8 cellular contexts compared by ENCODE assay signal in genomic region chr12:110072636-110073035, GRCh38. TPM values are rescaled to one million over a fixed set of nuclear protein-coding genes. Genes with fewer than 3 reads are reported as not detected.
DNase-seq lines count a peak whose midpoint lies in the region; ATAC-seq and TF ChIP-seq lines count a peak whose summit lies in the region.
"Not testable (repeated sequence)": the region's sequence is repeated elsewhere in the genome, so short reads cannot be mapped to it uniquely, and the experiment has no call there.

No MANE protein-coding gene starts in this region.

- H3K9me3 ChIP-seq in BE2C; left lung; osteoblast (ENCODE audit: low read depth, low read length): not testable (repeated sequence)

- H3K4me1 Mint-ChIP-seq in HFFc6 (ENCODE audit: low read depth) = peaks cover 12% of the 10 kb centered on the region
- H3K4me1 Mint-ChIP-seq in activated CD4-positive, alpha-beta T cell treated with anti-CD3 and anti-CD28 coated beads for 36 hours = peaks cover 31% of the 10 kb centered on the region
- H3K4me1 Mint-ChIP-seq in activated naive CD8-positive, alpha-beta T cell (ENCODE audit: low read depth) = peaks cover 30% of the 10 kb centered on the region
- peaks cover 38% of the 10 kb centered on the region for H3K4me1 Mint-ChIP-seq in dendritic cell treated with granulocyte-macrophage colony-stimulating factor and Interleukin-4, amounts not matched to agents 40 ng/mL and 50 ng/mL, for 4 days (ENCODE audit: low read depth)

- not testable (repeated sequence) for H3K4me1 ChIP-seq in BE2C; osteoblast (ENCODE audit: insufficient read depth, low read length)
- H3K4me1 ChIP-seq in left lung = peaks cover 0 to 10% of the 10 kb centered on the region in 2 donors

- POLR2A ChIA-PET in activated CD4-positive, alpha-beta T cell treated with anti-CD3 and anti-CD28 coated beads for 36 hours (lab: Charles Lee) = not testable (repeated sequence)

- H3K4me2 ChIP-seq in osteoblast (ENCODE audit: insufficient read depth, low read length) = peak overlapping the region; percentile 99

- H3K79me2 ChIP-seq in osteoblast (ENCODE audit: insufficient read depth, low read length) = not testable (repeated sequence)

- TF ChIP-seq CTCF in BE2C (IDR thresholded peaks at IDR 0.05; ENCODE audit: low read depth, low read length); HFFc6 (IDR thresholded peaks at IDR 0.05); left lung (IDR thresholded peaks at IDR 0.05); osteoblast (IDR thresholded peaks at IDR 0.05; ENCODE audit: extremely low read depth, low read depth, low read length): not testable (repeated sequence)

- not testable (repeated sequence) for H3K36me3 ChIP-seq in BE2C; left lung; osteoblast (ENCODE audit: insufficient read depth, low read length)

- H3K9me3 Mint-ChIP-seq in HFFc6; activated CD4-positive, alpha-beta T cell treated with anti-CD3 and anti-CD28 coated beads for 36 hours (ENCODE audit: low read depth); activated naive CD8-positive, alpha-beta T cell (ENCODE audit: low read depth); dendritic cell treated with granulocyte-macrophage colony-stimulating factor and Interleukin-4, amounts not matched to agents 40 ng/mL and 50 ng/mL, for 4 days: not testable (repeated sequence)

- not testable (repeated sequence) for H3K27ac Mint-ChIP-seq in HFFc6; activated naive CD8-positive, alpha-beta T cell
- peak overlapping the region; percentile 89 for H3K27ac Mint-ChIP-seq in activated CD4-positive, alpha-beta T cell treated with anti-CD3 and anti-CD28 coated beads for 36 hours
- H3K27ac Mint-ChIP-seq in dendritic cell treated with granulocyte-macrophage colony-stimulating factor and Interleukin-4, amounts not matched to agents 40 ng/mL and 50 ng/mL, for 4 days = peak overlapping the region; percentile 81

- H4K20me1 ChIP-seq in osteoblast (ENCODE audit: insufficient read depth, low read length) = not testable (repeated sequence)

- H2AFZ ChIP-seq in osteoblast (ENCODE audit: low read length) = peak overlapping the region; percentile 99

- not testable (repeated sequence) for ATAC-seq in activated CD4-positive, alpha-beta T cell treated with anti-CD3 and anti-CD28 coated beads for 36 hours; left lung

- peaks cover 12% of the 10 kb centered on the region for H3K27me3 Mint-ChIP-seq in HFFc6 (ENCODE audit: insufficient read depth)
- H3K27me3 Mint-ChIP-seq in activated CD4-positive, alpha-beta T cell treated with anti-CD3 and anti-CD28 coated beads for 36 hours; activated naive CD8-positive, alpha-beta T cell; dendritic cell treated with granulocyte-macrophage colony-stimulating factor and Interleukin-4, amounts not matched to agents 40 ng/mL and 50 ng/mL, for 4 days: not testable (repeated sequence)

- peak overlapping the region; percentile 85; the same call in 1 of the 2 replicates for H3K4me3 Mint-ChIP-seq in HFFc6
- peak overlapping the region; percentile 80 for H3K4me3 Mint-ChIP-seq in activated CD4-positive, alpha-beta T cell treated with anti-CD3 and anti-CD28 coated beads for 36 hours
- peak overlapping the region; percentile 90 for H3K4me3 Mint-ChIP-seq in activated naive CD8-positive, alpha-beta T cell
- peak overlapping the region; percentile 37 for H3K4me3 Mint-ChIP-seq in dendritic cell treated with granulocyte-macrophage colony-stimulating factor and Interleukin-4, amounts not matched to agents 40 ng/mL and 50 ng/mL, for 4 days

- H3K4me3 ChIP-seq in BE2C (ENCODE audit: low read depth, low read length) = peak overlapping the region; percentile 59
- peak overlapping the region; percentile 18 to 35 for H3K4me3 ChIP-seq in left lung
- peak overlapping the region; percentile 89 for H3K4me3 ChIP-seq in osteoblast (ENCODE audit: insufficient read depth, low read length)

- DNase-seq in BE2C; HFFc6; activated CD4-positive, alpha-beta T cell treated with anti-CD3 and anti-CD28 coated beads for 36 hours; left lung; osteoblast (ENCODE audit: insufficient read length, low spot score, missing footprints); substantia nigra (lab: John Stamatoyannopoulos, UW): not testable (repeated sequence)

- intact Hi-C loops in activated CD4-positive, alpha-beta T cell treated with anti-CD3 and anti-CD28 coated beads for 36 hours (cut with DNase I, micrococcal nuclease); dendritic cell treated with granulocyte-macrophage colony-stimulating factor and Interleukin-4, amounts not matched to agents 40 ng/mL and 50 ng/mL, for 4 days (cut with micrococcal nuclease); left lung (cut with DNase I): not testable (repeated sequence)

- not testable (repeated sequence) for H3K36me3 Mint-ChIP-seq in HFFc6 (ENCODE audit: low read depth); activated CD4-positive, alpha-beta T cell treated with anti-CD3 and anti-CD28 coated beads for 36 hours (ENCODE audit: low read depth); activated naive CD8-positive, alpha-beta T cell; dendritic cell treated with granulocyte-macrophage colony-stimulating factor and Interleukin-4, amounts not matched to agents 40 ng/mL and 50 ng/mL, for 4 days (ENCODE audit: low read depth)

- CTCF ChIA-PET in activated CD4-positive, alpha-beta T cell treated with anti-CD3 and anti-CD28 coated beads for 36 hours (lab: Charles Lee) = not testable (repeated sequence)

- H3K27ac ChIP-seq in left lung = peak overlapping the region in 1 of 2 donors; percentile 41
- H3K27ac ChIP-seq in osteoblast (ENCODE audit: low read depth, low read length) = not testable (repeated sequence)
- H3K27ac ChIP-seq in substantia nigra (ENCODE audit: low read depth, low read length, poor library complexity, severe bottlenecking) = peak overlapping the region; percentile 89

- not testable (repeated sequence) for H3K27me3 ChIP-seq in BE2C; left lung; osteoblast (ENCODE audit: insufficient read depth, low read length)

RNA-seq across cellular contexts. Expression of gene C12orf76, which starts 24.3 kb away (rescaled TPM):
- polyA plus RNA-seq in BE2C (2012; ENCODE audit: insufficient read depth, insufficient read length, low read depth) = 24.5 TPM
- 1 to 10 TPM; 4.2 to 5.8 (median 4.6) TPM for total RNA-seq in HFFc6 (2021; fragmentation: NEBNext Ultra II Directional; extraction: Animal tissue kit (Norgen Biotek cat#: 25700))
- total RNA-seq in activated CD4-positive, alpha-beta T cell treated with anti-CD3 and anti-CD28 coated beads for 36 hours = 10 to 100 TPM; 10.2 to 10.5 TPM
- 10 to 100 TPM; 13.9 to 25.1 TPM for total RNA-seq in left lung
- total RNA-seq in osteoblast = 7.6 and 9.4 TPM in 2 replicates

RNA-seq across cellular contexts. Expression of gene IFT81, which starts 51.5 kb away (rescaled TPM):
- 4.0 TPM for polyA plus RNA-seq in BE2C (2012; ENCODE audit: insufficient read depth, insufficient read length, low read depth)
- 10 to 100 TPM in 5 of 6 experiments, 1 to 10 TPM in 1; 9.4 to 14.4 (median 12.8) TPM for total RNA-seq in HFFc6 (2021; fragmentation: NEBNext Ultra II Directional; extraction: Animal tissue kit (Norgen Biotek cat#: 25700))
- total RNA-seq in activated CD4-positive, alpha-beta T cell treated with anti-CD3 and anti-CD28 coated beads for 36 hours = 1 to 10 TPM; 3.5 TPM
- total RNA-seq in left lung = 10 to 100 TPM; 11.0 to 13.2 TPM
- 18.5 and 20.6 TPM in 2 replicates for total RNA-seq in osteoblast

Comparison
In these comparisons a context has a peak if more than half of its experiments do, and no peak if none do; other contexts are left out.
1. H3K4me3 ChIP-seq: peak in every context shown above with its lines; median percentile 89 in osteoblast; 59 in BE2C; 26 in left lung.
2. H3K4me3 Mint-ChIP-seq: peak in every context shown above with its lines; median percentile 90 in activated naive CD8-positive, alpha-beta T cell; 85 in HFFc6; 80 in activated CD4-positive, alpha-beta T cell treated with anti-CD3 and anti-CD28 coated beads for 36 hours; 37 in dendritic cell treated with granulocyte-macrophage colony-stimulating factor and Interleukin-4, amounts not matched to agents 40 ng/mL and 50 ng/mL, for 4 days.